9 cellular contexts compared by ENCODE assay signal in the genomic region with DNA sequence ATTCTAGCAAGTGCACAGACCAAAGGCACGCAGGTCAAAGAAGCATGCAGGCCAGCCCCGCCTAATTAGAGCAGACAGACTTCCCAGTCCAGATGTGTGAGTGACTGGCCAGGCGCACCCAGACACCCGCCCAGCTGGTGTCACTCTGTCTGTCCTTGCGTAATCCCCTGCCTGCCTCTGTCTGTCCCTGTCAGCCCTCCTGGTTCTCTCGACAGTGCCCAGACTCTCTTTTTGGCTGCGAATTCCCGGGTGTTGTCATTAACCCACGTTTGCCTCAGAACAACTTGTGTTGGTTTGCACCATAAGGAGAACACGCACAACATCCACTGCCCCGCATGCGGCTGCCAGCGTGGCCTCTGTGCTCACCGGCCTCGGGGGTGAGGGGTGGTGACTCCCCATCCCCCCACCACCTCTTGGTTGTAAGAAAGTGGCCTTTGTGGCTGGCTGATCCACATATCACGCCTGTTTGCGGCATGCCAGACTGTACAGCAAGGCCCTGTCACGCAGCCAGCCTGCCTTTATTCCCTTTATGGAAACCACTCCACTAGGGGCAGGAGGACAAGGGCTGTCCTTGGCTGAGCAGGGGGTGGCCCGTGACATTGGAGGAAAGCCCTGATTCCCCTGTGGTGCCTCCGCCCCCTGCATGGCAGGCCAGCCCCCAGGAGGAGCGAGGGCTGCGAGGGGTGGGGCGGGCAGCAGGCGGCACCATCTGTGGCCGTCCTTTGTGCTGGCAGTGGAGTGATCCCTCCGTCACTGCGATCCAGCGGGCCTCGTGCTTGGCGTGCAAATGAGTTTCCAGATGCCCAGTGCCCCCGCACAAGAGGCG.
DNase-seq lines count a peak whose midpoint lies in the region; ATAC-seq and TF ChIP-seq lines count a peak whose summit lies in the region.
"Had no signal": no experiment of that assay in that cellular context is flagged by ENCODE, and none has a peak within 500 bp of the region (broad histone marks: within the 10 kb centered on the region; RNA-seq: fewer than 3 reads in every experiment).

No MANE protein-coding gene starts in this region.

- peak overlapping the region in 1 of 4 donors; percentile 15 for H3K4me3 ChIP-seq in esophagus squamous epithelium

- peaks cover 30% of the 10 kb centered on the region for H3K36me3 Mint-ChIP-seq in nephron (ENCODE audit: low read depth)

- H3K36me3 ChIP-seq in esophagus squamous epithelium, result peaks cover 0 to 73% (median 5%) of the 10 kb centered on the region in 3 donors

- no peaks in the 10 kb centered on the region for H3K9me3 ChIP-seq in esophagus squamous epithelium

- peak overlapping the region; percentile 76 to 88 (median 80) for H3K27ac ChIP-seq in esophagus squamous epithelium

- 49 to 57% methylated on average over 10 to 11 of the region's 32 CpGs for WGBS in esophagus squamous epithelium, 2 donors

- DNase-seq in AG08396 (ENCODE audit: low spot score) (peak; percentile 71), NOMO-1 treated with DMSO at 0.1 percent for 48 hours (lab: John Stamatoyannopoulos, UW; ENCODE audit: unreplicated experiment) (peak; percentile 67), esophagus squamous epithelium (lab: John Stamatoyannopoulos, UW) (no peak), NCI-H1105 (lab: John Stamatoyannopoulos, UW) (no peak), HPDE6-E6E7 (ENCODE audit: extremely low spot score) (no peak)
- no peak for DNase-seq in stimulated activated CD8-positive, alpha-beta memory T cell treated with anti-CD3 and anti-CD28 coated beads, Interleukin-4, amount 100 ng/mL, for 48 hours

- intact Hi-C loops in esophagus squamous epithelium (cut with DNase I), result no loop called here

- peak overlapping the region in 1 of 3 experiments; percentile 16 for H3K4me3 Mint-ChIP-seq in nephron
- H3K4me3 Mint-ChIP-seq: B cell had no signal

- no peaks in the 10 kb centered on the region for H3K27me3 ChIP-seq in esophagus squamous epithelium

- ATAC-seq in GM21423 (IDR thresholded peaks at IDR 0.05; ENCODE audit: unreplicated experiment), result no peak

- H3K4me1 ChIP-seq in esophagus squamous epithelium, result peaks cover 30 to 71% (median 44%) of the 10 kb centered on the region in 3 donors

- H3K27me3 Mint-ChIP-seq in nephron (ENCODE audit: low read depth), result no peaks in the 10 kb centered on the region
- H3K27me3 Mint-ChIP-seq: B cell had no signal

- peaks cover 44% of the 10 kb centered on the region for H3K4me1 Mint-ChIP-seq in nephron

- peak overlapping the region; percentile 30 to 85 (median 77) for H3K27ac Mint-ChIP-seq in nephron
- H3K27ac Mint-ChIP-seq: B cell had no signal

- TF ChIP-seq POLR2A in esophagus squamous epithelium (IDR thresholded peaks at IDR 0.05), result no peak

- H3K9me3 Mint-ChIP-seq in nephron, result no peaks in the 10 kb centered on the region

- peak in 2 of 6 experiments; percentile 13 to 20 for TF ChIP-seq CTCF in esophagus squamous epithelium (IDR thresholded peaks at IDR 0.05)
- no peak for TF ChIP-seq CTCF in nephron (IDR thresholded peaks at IDR 0.05; ENCODE audit: unreplicated experiment in 3 of 3)

Comparison
In these comparisons a context has a peak if more than half of its experiments do, and no peak if none do; other contexts are left out.
1. DNase-seq: peak in AG08396 (single experiment) and NOMO-1 treated with DMSO at 0.1 percent for 48 hours (single experiment); none in esophagus squamous epithelium (single experiment), NCI-H1105 (single experiment), HPDE6-E6E7 (single experiment) and stimulated activated CD8-positive, alpha-beta memory T cell treated with anti-CD3 and anti-CD28 coated beads, Interleukin-4, amount 100 ng/mL, for 48 hours (single experiment).